In the genomic region with DNA sequence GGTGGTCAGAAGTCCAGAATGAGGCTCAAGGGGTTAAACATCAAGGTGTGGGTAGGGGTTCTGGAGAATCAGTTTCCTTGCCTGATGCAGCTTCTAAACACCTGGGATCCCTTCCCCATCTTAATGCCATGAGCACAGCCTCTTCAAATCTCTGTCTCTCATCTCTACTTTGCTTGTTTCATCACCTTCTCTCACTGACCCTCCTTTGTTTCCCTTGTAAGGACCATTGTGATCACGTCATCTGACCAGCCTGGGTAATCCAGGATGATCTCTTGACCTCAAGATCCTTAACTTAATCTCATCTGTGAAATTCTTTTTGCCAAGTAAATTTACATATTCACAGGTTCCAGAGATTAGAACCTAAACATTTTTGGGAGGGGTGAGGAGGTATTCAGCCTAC, we compare ENCODE assay signal across 5 cellular contexts. TPM values are rescaled to one million over a fixed set of nuclear protein-coding genes. Genes with fewer than 3 reads are reported as not detected.
"Had no signal": no experiment of that assay in that cellular context is flagged by ENCODE, and none has a peak within 500 bp of the region (broad histone marks: within the 10 kb centered on the region; RNA-seq: fewer than 3 reads in every experiment).

No MANE protein-coding gene starts in this region.

RNA-seq across cellular contexts. Expression of a gene that starts 42.1 kb away (rescaled TPM):
- total RNA-seq: activated CD8-positive, alpha-beta T cell treated with anti-CD3 and anti-CD28 coated beads for 36 hours; activated naive CD8-positive, alpha-beta T cell treated with anti-CD3 and anti-CD28 coated beads for 36 hours; activated T-helper 1 cell treated with anti-CD3 and anti-CD28 coated beads, Interleukin-12 subunit alpha, Interleukin-12 subunit beta, Interleukin-2, Interleukin-4 antibody, amounts not matched to agents 30 ng/mL and 10 ng/mL and 1 ng/mL, durations not matched to agents 14 hours and 24 hours and 36 hours; activated T-helper 2 cell treated with anti-CD3 and anti-CD28 coated beads, Interferon-gamma antibody, Interleukin-2, Interleukin-4, amounts not matched to agents 10 μg/mL and 5 μg/mL and 100 μg/mL, durations not matched to agents 14 hours and 24 hours and 36 hours; epithelial cell of proximal tubule had no signal
